19 cellular contexts compared by ENCODE assay signal in genomic region chr9:133320421-133320881, GRCh38.
"Had no signal": no experiment of that assay in that cellular context is flagged by ENCODE, and none has a peak within 500 bp of the region (broad histone marks: within the 10 kb centered on the region; RNA-seq: fewer than 3 reads in every experiment).

No MANE protein-coding gene starts in this region.

- H3K4me3 ChIP-seq: coronary artery, pancreas, thoracic aorta had no signal

- DNase-seq: activated CD4-positive, alpha-beta memory T cell treated with anti-CD3 and anti-CD28 coated beads for 36 hours; activated CD4-positive, alpha-beta T cell treated with anti-CD3 and anti-CD28 coated beads for 36 hours; activated naive CD4-positive, alpha-beta T cell treated with anti-CD3 and anti-CD28 coated beads, Interleukin-2, amount 10 ng/mL, durations not matched to agents 7 days and 5 days; activated naive CD8-positive, alpha-beta T cell treated with anti-CD3 and anti-CD28 coated beads, Interleukin-2, amount 50 U/mL, for 24 hours; activated T-cell treated with anti-CD3 and anti-CD28 coated beads, Interleukin-2, amount 50 U/mL, for 1 hour; brain microvascular endothelial cell; erythroblast; hypothalamus; left ventricle myocardium superior; stimulated activated naive B cell treated with anti-CD40 and anti-IgM and Interleukin-4, amounts not matched to agents 10 μg/mL and 1 μg/mL and 100 μg/mL, for 72 hours; SW 1271; T-helper 2 cell; WERI-Rb-1 had no signal

- H3K4me1 ChIP-seq: pancreas had no signal

- H3K27me3 Mint-ChIP-seq: activated CD4-positive, alpha-beta T cell treated with anti-CD3 and anti-CD28 coated beads for 36 hours; activated naive CD8-positive, alpha-beta T cell treated with anti-CD3 and anti-CD28 coated beads, Interleukin-2, amount 50 U/mL, for 24 hours had no signal

- H3K27ac Mint-ChIP-seq: activated CD4-positive, alpha-beta memory T cell treated with anti-CD3 and anti-CD28 coated beads for 36 hours; activated CD4-positive, alpha-beta T cell treated with anti-CD3 and anti-CD28 coated beads for 36 hours; activated naive CD4-positive, alpha-beta T cell treated with anti-CD3 and anti-CD28 coated beads, Interleukin-2, amount 10 ng/mL, durations not matched to agents 7 days and 5 days; activated naive CD8-positive, alpha-beta T cell treated with anti-CD3 and anti-CD28 coated beads, Interleukin-2, amount 50 U/mL, for 24 hours; activated T-helper 2 cell treated with anti-CD3 and anti-CD28 coated beads, Interferon-gamma antibody, Interleukin-2, Interleukin-4, amounts not matched to agents 10 μg/mL and 5 μg/mL and 100 μg/mL, durations not matched to agents 14 hours and 24 hours and 36 hours; naive thymus-derived CD4-positive, alpha-beta T cell; stimulated activated naive B cell treated with anti-CD40 and anti-IgM and Interleukin-4, amounts not matched to agents 10 μg/mL and 1 μg/mL and 100 μg/mL, for 72 hours had no signal

- H3K4me1 Mint-ChIP-seq: activated CD4-positive, alpha-beta T cell treated with anti-CD3 and anti-CD28 coated beads for 36 hours; activated naive CD4-positive, alpha-beta T cell treated with anti-CD3 and anti-CD28 coated beads, Interleukin-2, amount 10 ng/mL, durations not matched to agents 7 days and 5 days; activated naive CD8-positive, alpha-beta T cell treated with anti-CD3 and anti-CD28 coated beads, Interleukin-2, amount 50 U/mL, for 24 hours; central memory CD8-positive, alpha-beta T cell; stimulated activated naive B cell treated with anti-CD40 and anti-IgM and Interleukin-4, amounts not matched to agents 10 μg/mL and 1 μg/mL and 100 μg/mL, for 72 hours had no signal

- H3K27me3 ChIP-seq: brain microvascular endothelial cell, pancreas had no signal

- H3K36me3 ChIP-seq: brain microvascular endothelial cell, pancreas, thoracic aorta, WERI-Rb-1 had no signal

- H3K9me3 ChIP-seq: pancreas, thoracic aorta had no signal

- H3K4me3 Mint-ChIP-seq: activated CD4-positive, alpha-beta memory T cell treated with anti-CD3 and anti-CD28 coated beads for 36 hours; activated CD4-positive, alpha-beta T cell treated with anti-CD3 and anti-CD28 coated beads for 36 hours; activated naive CD4-positive, alpha-beta T cell treated with anti-CD3 and anti-CD28 coated beads, Interleukin-2, amount 10 ng/mL, durations not matched to agents 7 days and 5 days; activated naive CD8-positive, alpha-beta T cell treated with anti-CD3 and anti-CD28 coated beads, Interleukin-2, amount 50 U/mL, for 24 hours; central memory CD8-positive, alpha-beta T cell; naive thymus-derived CD4-positive, alpha-beta T cell; stimulated activated naive B cell treated with anti-CD40 and anti-IgM and Interleukin-4, amounts not matched to agents 10 μg/mL and 1 μg/mL and 100 μg/mL, for 72 hours had no signal

- H3K9me3 Mint-ChIP-seq: activated CD4-positive, alpha-beta memory T cell treated with anti-CD3 and anti-CD28 coated beads for 36 hours; activated naive CD4-positive, alpha-beta T cell treated with anti-CD3 and anti-CD28 coated beads, Interleukin-2, amount 10 ng/mL, durations not matched to agents 7 days and 5 days; activated naive CD8-positive, alpha-beta T cell treated with anti-CD3 and anti-CD28 coated beads, Interleukin-2, amount 50 U/mL, for 24 hours; activated T-helper 2 cell treated with anti-CD3 and anti-CD28 coated beads, Interferon-gamma antibody, Interleukin-2, Interleukin-4, amounts not matched to agents 10 μg/mL and 5 μg/mL and 100 μg/mL, durations not matched to agents 14 hours and 24 hours and 36 hours; central memory CD8-positive, alpha-beta T cell had no signal

- H3K36me3 Mint-ChIP-seq: activated CD4-positive, alpha-beta memory T cell treated with anti-CD3 and anti-CD28 coated beads for 36 hours; activated naive CD4-positive, alpha-beta T cell treated with anti-CD3 and anti-CD28 coated beads, Interleukin-2, amount 10 ng/mL, durations not matched to agents 7 days and 5 days; naive thymus-derived CD4-positive, alpha-beta T cell had no signal

- H3K27ac ChIP-seq: brain microvascular endothelial cell, coronary artery, pancreas, thoracic aorta, WERI-Rb-1 had no signal
